Comparison of ENCODE assay signal across 8 cellular contexts in the genomic region with DNA sequence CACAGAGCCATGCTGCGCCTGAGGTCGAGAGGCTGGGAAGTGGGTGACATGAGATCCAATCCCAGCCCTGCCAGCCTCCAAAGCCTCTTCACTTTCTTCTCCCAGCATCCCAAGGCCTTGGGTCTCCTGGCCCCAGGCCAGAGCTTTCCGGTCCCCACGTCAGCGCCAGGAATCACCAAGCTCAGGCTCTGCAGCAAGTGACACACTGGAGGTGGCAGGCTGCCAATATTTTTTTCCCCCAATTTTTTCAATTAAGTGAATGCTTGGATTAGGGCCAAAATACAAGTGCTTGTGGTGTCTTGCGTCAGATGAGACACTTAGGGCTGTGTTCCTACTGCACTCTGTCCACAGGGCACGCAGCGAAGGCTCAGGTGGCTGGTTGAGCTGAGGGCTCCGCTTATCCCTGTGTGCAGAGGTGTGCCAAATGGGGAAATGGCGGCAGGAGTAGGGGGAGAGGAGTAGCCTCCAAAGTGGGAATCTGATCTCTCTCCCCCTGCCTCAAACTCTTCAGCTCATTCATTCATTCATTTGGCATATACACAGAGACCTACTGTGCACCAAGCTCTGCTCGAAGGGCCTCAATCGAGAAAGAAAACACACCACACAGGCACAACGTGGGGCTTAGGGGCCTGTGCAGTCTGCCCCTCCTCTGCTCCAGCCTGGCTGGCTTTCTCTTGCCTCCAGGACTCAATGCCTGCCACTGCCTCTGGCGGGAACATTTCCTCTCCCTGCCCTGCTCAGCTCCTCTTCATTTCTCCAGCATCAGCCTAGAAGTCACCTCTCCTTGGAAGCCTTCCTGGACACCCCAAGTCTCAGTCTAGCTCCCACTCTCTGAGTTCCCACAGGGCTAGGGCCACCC. TPM values are rescaled to one million over a fixed set of nuclear protein-coding genes. Genes with fewer than 3 reads are reported as not detected.
DNase-seq lines count a peak whose midpoint lies in the region; ATAC-seq and TF ChIP-seq lines count a peak whose summit lies in the region.

No MANE protein-coding gene starts in this region.

- H3K27me3 Mint-ChIP-seq in endodermal cell (ENCODE audit: insufficient read depth): no peaks in the 10 kb centered on the region
- peaks cover 5% of the 10 kb centered on the region for H3K27me3 Mint-ChIP-seq in neural progenitor cell (ENCODE audit: insufficient read depth, low read depth)

- H4K20me1 ChIP-seq in neural progenitor cell (ENCODE audit: low read depth): peaks cover 97% of the 10 kb centered on the region

- H3K9ac ChIP-seq in endodermal cell (ENCODE audit: extremely low read depth, low read length, poor library complexity, severe bottlenecking): no peak overlapping the region
- no peak overlapping the region for H3K9ac ChIP-seq in neural progenitor cell

- H3K27me3 ChIP-seq in endodermal cell (ENCODE audit: control insufficient read depth, insufficient read depth, low read length, poor library complexity, severe bottlenecking) (no peaks in the 10 kb centered on the region), neural progenitor cell (no peaks in the 10 kb centered on the region)

- no peaks in the 10 kb centered on the region for H3F3A ChIP-seq in neural progenitor cell (ENCODE audit: low read depth)

- peaks cover 90% of the 10 kb centered on the region for H3K79me2 ChIP-seq in neural progenitor cell (ENCODE audit: low read depth)

- peak overlapping the region; percentile 61 for H3K27ac Mint-ChIP-seq in endodermal cell
- H3K27ac Mint-ChIP-seq in neural progenitor cell: peak overlapping the region; percentile 93

- H2AFZ ChIP-seq in neural progenitor cell (replicated peaks): no peak overlapping the region

- TF ChIP-seq CTCF in endodermal cell (conservative IDR thresholded peaks at IDR 0.05) (no peak), neural progenitor cell (IDR thresholded peaks at IDR 0.05) (no peak)

- WGBS in endodermal cell (ENCODE audit: insufficient coverage in 1 of 2, insufficient read length in 1 of 2), 2 experiments: 88 to 93% methylated on average over 8 to 13 of the region's 14 CpGs

- H3K36me3 ChIP-seq in endodermal cell (ENCODE audit: control insufficient read depth, insufficient read depth, low read length) (peaks cover 27% of the 10 kb centered on the region), neural progenitor cell (no peaks in the 10 kb centered on the region)

- peak overlapping the region; percentile 66 for H3K27ac ChIP-seq in endodermal cell (ENCODE audit: low read depth, low read length)
- no peak overlapping the region for H3K27ac ChIP-seq in neural progenitor cell

- peak; percentile 65 for DNase-seq in DMS153 treated with DMSO at 0.1 percent for 48 hours (lab: John Stamatoyannopoulos, UW; ENCODE audit: unreplicated experiment)
- DNase-seq in NCI-H510A treated with DMSO at 0.1 percent for 48 hours (lab: John Stamatoyannopoulos, UW): peak; percentile 94
- no peak for DNase-seq in endodermal cell
- DNase-seq in neural progenitor cell (ENCODE audit: low spot score): no peak
- DNase-seq in SK-N-DZ (ENCODE audit: low spot score): no peak
- DNase-seq in SW480 (ENCODE audit: low spot score): no peak

- H3K4me1 Mint-ChIP-seq in endodermal cell (peaks cover 5% of the 10 kb centered on the region), neural progenitor cell (peaks cover 16% of the 10 kb centered on the region)

- H3K9me3 Mint-ChIP-seq in endodermal cell (no peaks in the 10 kb centered on the region), neural progenitor cell (no peaks in the 10 kb centered on the region)

- ATAC-seq in HG03095 (IDR thresholded peaks at IDR 0.05; ENCODE audit: unreplicated experiment): no peak
- no peak for ATAC-seq in GM21381 (IDR thresholded peaks at IDR 0.05; ENCODE audit: unreplicated experiment)

- H3K9me3 ChIP-seq in endodermal cell (ENCODE audit: control insufficient read depth, low read length) (no peaks in the 10 kb centered on the region), neural progenitor cell (ENCODE audit: low read depth) (no peaks in the 10 kb centered on the region)

- no peak overlapping the region for H3K4me3 ChIP-seq in endodermal cell (ENCODE audit: low read length)
- H3K4me3 ChIP-seq in neural progenitor cell: no peak overlapping the region

- H3K4me1 ChIP-seq in endodermal cell (ENCODE audit: control insufficient read depth, insufficient read depth, low read length): peaks cover 9% of the 10 kb centered on the region
- peaks cover 7% of the 10 kb centered on the region for H3K4me1 ChIP-seq in neural progenitor cell

- H3K4me3 Mint-ChIP-seq in endodermal cell: no peak overlapping the region
- H3K4me3 Mint-ChIP-seq in neural progenitor cell: no peak overlapping the region

- H3K4me2 ChIP-seq in neural progenitor cell: no peak overlapping the region

- H3K36me3 Mint-ChIP-seq in endodermal cell (ENCODE audit: low read depth): peaks cover 5% of the 10 kb centered on the region
- H3K36me3 Mint-ChIP-seq in neural progenitor cell: peaks cover 6% of the 10 kb centered on the region

RNA-seq across cellular contexts. Expression of a gene that starts 16.7 kb away (rescaled TPM):
- 10 to 100 TPM; 62.2 to 74.9 TPM for total RNA-seq in endodermal cell
- polyA plus RNA-seq in endodermal cell (2013, experiment 1 of 2): 46.2 TPM
- polyA plus RNA-seq in endodermal cell (2013, experiment 2 of 2): 45.0 TPM
- total RNA-seq in neural progenitor cell (ENCODE audit: low replicate concordance): 27.3 and 46.3 TPM in 2 replicates
- polyA plus RNA-seq in SK-N-DZ (2014; cell fraction: cytosol; rRNA removed): 16.6 and 21.8 TPM in 2 replicates
- polyA plus RNA-seq in SK-N-DZ (2014; cell fraction: nucleus; rRNA removed): 8.4 and 12.8 TPM in 2 replicates

Comparison
In these comparisons a context has a peak if more than half of its experiments do, and no peak if none do; other contexts are left out.
1. DNase-seq: peak in DMS153 treated with DMSO at 0.1 percent for 48 hours (single experiment) and NCI-H510A treated with DMSO at 0.1 percent for 48 hours (single experiment); none in endodermal cell (single experiment), neural progenitor cell (single experiment), SK-N-DZ (single experiment) and SW480 (single experiment).